ENCODE assay signal across 11 cellular contexts in genomic region chr6:136586295-136586694, GRCh38. TPM values are rescaled to one million over a fixed set of nuclear protein-coding genes. Genes with fewer than 3 reads are reported as not detected.
DNase-seq lines count a peak whose midpoint lies in the region; ATAC-seq and TF ChIP-seq lines count a peak whose summit lies in the region.
"Had no signal": no experiment of that assay in that cellular context is flagged by ENCODE, and none has a peak within 500 bp of the region (broad histone marks: within the 10 kb centered on the region; RNA-seq: fewer than 3 reads in every experiment).

No MANE protein-coding gene starts in this region.

- intact Hi-C loops in activated CD8-positive, alpha-beta T cell treated with anti-CD3 and anti-CD28 coated beads for 36 hours (cut with micrococcal nuclease), result no loop called here
- intact Hi-C loops in vagina (cut with DNase I), result loop anchor here (10.0 kb wide), 1 partner anchor 209 kb away; the partner anchor contains the start of gene MAP3K5

- peaks cover 3% of the 10 kb centered on the region for H3K4me1 Mint-ChIP-seq in activated CD8-positive, alpha-beta T cell treated with anti-CD3 and anti-CD28 coated beads for 36 hours (ENCODE audit: low read depth)
- H3K4me1 Mint-ChIP-seq in activated CD8-positive, alpha-beta T cell treated with anti-CD3 and anti-CD28 coated beads, Interleukin-2, amount 10 ng/mL, durations not matched to agents 7 days and 5 days (ENCODE audit: low read depth), result no peaks in the 10 kb centered on the region
- H3K4me1 Mint-ChIP-seq: B cell had no signal

- no peak overlapping the region for H3K9ac ChIP-seq in smooth muscle cell (ENCODE audit: low read depth)

- H3K36me3 ChIP-seq in vagina (peaks cover 0 to 9% of the 10 kb centered on the region in 2 donors), smooth muscle cell (ENCODE audit: low read depth) (no peaks in the 10 kb centered on the region)

- WGBS in smooth muscle cell (ENCODE audit: low lambda C conversion rate), result 68% methylated on average over 4 of the region's 4 CpGs

- peaks cover 27% of the 10 kb centered on the region for H3K36me3 Mint-ChIP-seq in activated CD8-positive, alpha-beta T cell treated with anti-CD3 and anti-CD28 coated beads for 36 hours (ENCODE audit: low read depth)
- H3K36me3 Mint-ChIP-seq in activated CD8-positive, alpha-beta T cell treated with anti-CD3 and anti-CD28 coated beads, Interleukin-2, amount 10 ng/mL, durations not matched to agents 7 days and 5 days (ENCODE audit: low read depth), result peaks cover 44% of the 10 kb centered on the region

- H3K27ac Mint-ChIP-seq in activated CD8-positive, alpha-beta T cell treated with anti-CD3 and anti-CD28 coated beads for 36 hours, result peak overlapping the region; percentile 35
- no peak overlapping the region for H3K27ac Mint-ChIP-seq in activated CD8-positive, alpha-beta T cell treated with anti-CD3 and anti-CD28 coated beads, Interleukin-2, amount 10 ng/mL, durations not matched to agents 7 days and 5 days
- H3K27ac Mint-ChIP-seq: B cell; stimulated activated naive CD8-positive, alpha-beta T cell treated with anti-CD3 and anti-CD28 coated beads, Interleukin-15, Interleukin-2, amounts not matched to agents 100 ng/mL and 50 ng/mL, for 24 hours had no signal

- no peak for ATAC-seq in activated CD8-positive, alpha-beta T cell treated with anti-CD3 and anti-CD28 coated beads for 36 hours
- ATAC-seq in activated CD8-positive, alpha-beta T cell treated with anti-CD3 and anti-CD28 coated beads, Interleukin-2, amount 10 ng/mL, durations not matched to agents 7 days and 5 days, result no peak
- ATAC-seq in HG03025 (IDR thresholded peaks at IDR 0.05; ENCODE audit: low FRiP score, unreplicated experiment) (no peak), HG02642 (IDR thresholded peaks at IDR 0.05; ENCODE audit: poor library complexity, unreplicated experiment) (no peak)

- H3K4me2 ChIP-seq in smooth muscle cell, result no peak overlapping the region

- H3K27me3 ChIP-seq in vagina, result no peaks in the 10 kb centered on the region
- no peaks in the 10 kb centered on the region for H3K27me3 ChIP-seq in smooth muscle cell (ENCODE audit: low read depth)

- H4K20me1 ChIP-seq in smooth muscle cell (ENCODE audit: low read depth), result no peaks in the 10 kb centered on the region

- no peak overlapping the region for H2AFZ ChIP-seq in smooth muscle cell (ENCODE audit: low read depth)

- POLR2A ChIA-PET in activated CD8-positive, alpha-beta T cell treated with anti-CD3 and anti-CD28 coated beads for 36 hours (lab: Charles Lee), result interaction anchor here (1.0 kb wide), 1 partner anchor 15 kb away, joined by 3 read pairs; no protein-coding TSS in a partner anchor
- POLR2A ChIA-PET in activated CD8-positive, alpha-beta T cell treated with anti-CD3 and anti-CD28 coated beads, Interleukin-2, amount 10 ng/mL, durations not matched to agents 7 days and 5 days (lab: Charles Lee), result no interaction called here

- H3K4me3 Mint-ChIP-seq in activated CD8-positive, alpha-beta T cell treated with anti-CD3 and anti-CD28 coated beads for 36 hours, result no peak overlapping the region
- H3K4me3 Mint-ChIP-seq in activated CD8-positive, alpha-beta T cell treated with anti-CD3 and anti-CD28 coated beads, Interleukin-2, amount 10 ng/mL, durations not matched to agents 7 days and 5 days, result no peak overlapping the region
- H3K4me3 Mint-ChIP-seq: B cell; stimulated activated naive CD8-positive, alpha-beta T cell treated with anti-CD3 and anti-CD28 coated beads, Interleukin-15, Interleukin-2, amounts not matched to agents 100 ng/mL and 50 ng/mL, for 24 hours had no signal

- CTCF ChIA-PET in activated CD8-positive, alpha-beta T cell treated with anti-CD3 and anti-CD28 coated beads for 36 hours (lab: Charles Lee), result interaction anchor here (3.1 kb wide), 1 partner anchor 206 kb away, joined by 12 read pairs; the partner anchor contains the start of gene MAP3K5
- CTCF ChIA-PET in activated CD8-positive, alpha-beta T cell treated with anti-CD3 and anti-CD28 coated beads, Interleukin-2, amount 10 ng/mL, durations not matched to agents 7 days and 5 days (lab: Charles Lee), result interaction anchor here (0.8 to 2.6 kb wide), 2 partner anchors 26 to 206 kb away, joined by 3 to 12 read pairs; partner anchors contain the start of gene MAP3K5

- DNase-seq in activated CD8-positive, alpha-beta T cell treated with anti-CD3 and anti-CD28 coated beads for 36 hours, result no peak
- no peak for DNase-seq in activated CD8-positive, alpha-beta T cell treated with anti-CD3 and anti-CD28 coated beads, Interleukin-2, amount 10 ng/mL, durations not matched to agents 7 days and 5 days
- DNase-seq in cardiac fibroblast (ENCODE audit: low read depth in 2 of 2), result peak; percentile 89 to 93
- peak; percentile 63 for DNase-seq in kidney tubule cell (ENCODE audit: low spot score)
- DNase-seq in vagina (ENCODE audit: extremely low spot score in 2 of 2), result no peak
- no peak for DNase-seq in smooth muscle cell (lab: John Stamatoyannopoulos, UW; ENCODE audit: unreplicated experiment)
- DNase-seq: OCI-M1 had no signal

- H3K4me3 ChIP-seq in cardiac fibroblast (replicated peaks in 1 of 2; ENCODE audit: low read depth in 2 of 2, low read length in 2 of 2), result no peak overlapping the region
- H3K4me3 ChIP-seq in vagina, result no peak overlapping the region
- H3K4me3 ChIP-seq in smooth muscle cell, result no peak overlapping the region

- H3K9me3 ChIP-seq in vagina (no peaks in the 10 kb centered on the region), smooth muscle cell (replicated peaks; ENCODE audit: low read depth) (no peaks in the 10 kb centered on the region)

- TF ChIP-seq CTCF in activated CD8-positive, alpha-beta T cell treated with anti-CD3 and anti-CD28 coated beads for 36 hours (IDR thresholded peaks at IDR 0.05), result no peak
- TF ChIP-seq CTCF in cardiac fibroblast (IDR thresholded peaks at IDR 0.05; ENCODE audit: low read depth, low read length), result no peak
- TF ChIP-seq CTCF in vagina (IDR thresholded peaks at IDR 0.05), result no peak
- TF ChIP-seq CTCF in smooth muscle cell (IDR thresholded peaks at IDR 0.05; ENCODE audit: borderline replicate concordance, insufficient read depth, poor library complexity, severe bottlenecking), result no peak

- H3K27me3 Mint-ChIP-seq in activated CD8-positive, alpha-beta T cell treated with anti-CD3 and anti-CD28 coated beads for 36 hours, result no peaks in the 10 kb centered on the region
- H3K27me3 Mint-ChIP-seq in activated CD8-positive, alpha-beta T cell treated with anti-CD3 and anti-CD28 coated beads, Interleukin-2, amount 10 ng/mL, durations not matched to agents 7 days and 5 days (ENCODE audit: low read depth), result no peaks in the 10 kb centered on the region
- H3K27me3 Mint-ChIP-seq: B cell; stimulated activated naive CD8-positive, alpha-beta T cell treated with anti-CD3 and anti-CD28 coated beads, Interleukin-15, Interleukin-2, amounts not matched to agents 100 ng/mL and 50 ng/mL, for 24 hours had no signal

- peaks cover 5% of the 10 kb centered on the region for H3K9me3 Mint-ChIP-seq in activated CD8-positive, alpha-beta T cell treated with anti-CD3 and anti-CD28 coated beads for 36 hours
- no peaks in the 10 kb centered on the region for H3K9me3 Mint-ChIP-seq in activated CD8-positive, alpha-beta T cell treated with anti-CD3 and anti-CD28 coated beads, Interleukin-2, amount 10 ng/mL, durations not matched to agents 7 days and 5 days (ENCODE audit: insufficient read depth)
- H3K9me3 Mint-ChIP-seq: stimulated activated naive CD8-positive, alpha-beta T cell treated with anti-CD3 and anti-CD28 coated beads, Interleukin-15, Interleukin-2, amounts not matched to agents 100 ng/mL and 50 ng/mL, for 24 hours had no signal

- H3K27ac ChIP-seq in vagina (peak overlapping the region; percentile 39), smooth muscle cell (ENCODE audit: low read depth) (no peak overlapping the region)

- no peaks in the 10 kb centered on the region for H3F3A ChIP-seq in smooth muscle cell (ENCODE audit: low read depth)

- TF ChIP-seq POLR2A in vagina (IDR thresholded peaks at IDR 0.05), result no peak

- no peaks in the 10 kb centered on the region for H3K79me2 ChIP-seq in smooth muscle cell (ENCODE audit: low read depth)

- H3K4me1 ChIP-seq in vagina (peaks cover 8% of the 10 kb centered on the region), smooth muscle cell (ENCODE audit: low read depth) (no peaks in the 10 kb centered on the region)

RNA-seq across cellular contexts. Expression of gene MAP7, which starts 36.1 kb away (rescaled TPM):
- total RNA-seq in activated CD8-positive, alpha-beta T cell treated with anti-CD3 and anti-CD28 coated beads for 36 hours, result under 1 TPM; 0.47 to 0.67 TPM
- under 1 TPM; 0.31 to 0.45 TPM for total RNA-seq in activated CD8-positive, alpha-beta T cell treated with anti-CD3 and anti-CD28 coated beads, Interleukin-2, amount 10 ng/mL, durations not matched to agents 7 days and 5 days
- total RNA-seq in vagina (9.3 TPM), smooth muscle cell (6.4 and 8.2 TPM in 2 replicates)
- polyA plus RNA-seq in smooth muscle cell, result 1.6 and 8.9 TPM in 2 replicates

Comparison
In these comparisons a context has a peak if more than half of its experiments do, and no peak if none do; other contexts are left out.
1. DNase-seq: peak in cardiac fibroblast (2 of 2) and kidney tubule cell (single experiment); none in activated CD8-positive, alpha-beta T cell treated with anti-CD3 and anti-CD28 coated beads for 36 hours (single experiment), activated CD8-positive, alpha-beta T cell treated with anti-CD3 and anti-CD28 coated beads, Interleukin-2, amount 10 ng/mL, durations not matched to agents 7 days and 5 days (single experiment), vagina (0 of 2) and smooth muscle cell (single experiment).